1 cellular context compared by ENCODE assay signal in genomic region chr17:39244016-39244599, GRCh38.
TF ChIP-seq lines count a peak whose summit lies in the region.

No MANE protein-coding gene starts in this region.

TF ChIP-seq in GM12878, 131 proteins besides CTCF, POLR2A, EP300 and RAD21 (continued from another document):
- TF ChIP-seq, protein P1, sequence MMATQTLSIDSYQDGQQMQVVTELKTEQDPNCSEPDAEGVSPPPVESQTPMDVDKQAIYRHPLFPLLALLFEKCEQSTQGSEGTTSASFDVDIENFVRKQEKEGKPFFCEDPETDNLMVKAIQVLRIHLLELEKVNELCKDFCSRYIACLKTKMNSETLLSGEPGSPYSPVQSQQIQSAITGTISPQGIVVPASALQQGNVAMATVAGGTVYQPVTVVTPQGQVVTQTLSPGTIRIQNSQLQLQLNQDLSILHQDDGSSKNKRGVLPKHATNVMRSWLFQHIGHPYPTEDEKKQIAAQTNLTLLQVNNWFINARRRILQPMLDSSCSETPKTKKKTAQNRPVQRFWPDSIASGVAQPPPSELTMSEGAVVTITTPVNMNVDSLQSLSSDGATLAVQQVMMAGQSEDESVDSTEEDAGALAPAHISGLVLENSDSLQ (IDR thresholded peaks at IDR 0.05), result no peak
TF ChIP-seq in GM12878: peak in this region for 1.
